31 cellular contexts compared by ENCODE assay signal in genomic region chr1:99627615-99628014, GRCh38. TPM values are rescaled to one million over a fixed set of nuclear protein-coding genes. Genes with fewer than 3 reads are reported as not detected.
"Had no signal": no experiment of that assay in that cellular context is flagged by ENCODE, and none has a peak within 500 bp of the region (broad histone marks: within the 10 kb centered on the region; RNA-seq: fewer than 3 reads in every experiment).

No MANE protein-coding gene starts in this region.

- H3K4me2 ChIP-seq: SK-N-SH had no signal

- H3K9me3 ChIP-seq: ascending aorta, MG63, Peyer's patch, SJSA1, SK-N-SH had no signal

- H3K4me3 ChIP-seq: ascending aorta, cardiac muscle cell, MG63, Peyer's patch, SJSA1 had no signal

- FAIRE-seq: TTC549 had no signal

- H3K27me3 ChIP-seq: ascending aorta, cardiac muscle cell, MG63, Peyer's patch, SJSA1 had no signal

- DNase-seq: activated CD4-positive, alpha-beta T cell treated with anti-CD3 and anti-CD28 coated beads for 36 hours; activated CD4-positive, alpha-beta T cell treated with anti-CD3 and anti-CD28 coated beads, Interleukin-2, amount 10 ng/mL, durations not matched to agents 7 days and 5 days; activated CD4-positive, alpha-beta T cell treated with anti-CD3 and anti-CD28 coated beads, Interleukin-2, amount 50 U/mL, for 48 hours; activated CD8-positive, alpha-beta T cell treated with anti-CD3 and anti-CD28 coated beads, Interleukin-2, amount 10 ng/mL, durations not matched to agents 7 days and 5 days; activated gamma-delta T cell; activated naive CD4-positive, alpha-beta T cell treated with Interleukin-2 at 50 U/mL for 16 hours; activated naive CD8-positive, alpha-beta T cell treated with anti-CD3 and anti-CD28 coated beads, Interleukin-2, amount 10 ng/mL, durations not matched to agents 7 days and 5 days; activated T-cell treated with anti-CD3 and anti-CD28 coated beads, Interleukin-2, amount 50 U/mL, for 24 hours; Kasumi-1; KG1; MG63; NCI-H1048; NCI-H1105 treated with DMSO at 0.1 percent for 48 hours; NCI-H1436; NCI-H1694 treated with DMSO at 0.1 percent for 48 hours; NCI-H2029; NCI-H345; NCI-H510A; NK-92 treated with Interleukin-12 subunit alpha and Interleukin-12 subunit beta, amount 100 ng/mL, for 24 hours; PC-3; Peyer's patch; RPMI8226; SHP77 treated with DMSO at 0.1 percent for 48 hours; SK-N-SH had no signal

- H3K9ac ChIP-seq: SK-N-SH had no signal

- H3K36me3 ChIP-seq: ascending aorta, cardiac muscle cell, MG63, Peyer's patch, SJSA1 had no signal

- H3K27ac ChIP-seq: ascending aorta, cardiac muscle cell, Peyer's patch, SJSA1 had no signal

- ATAC-seq: activated CD4-positive, alpha-beta T cell treated with anti-CD3 and anti-CD28 coated beads for 36 hours; activated CD4-positive, CD25-positive, alpha-beta regulatory T cell treated with anti-CD3 and anti-CD28 coated beads, Interleukin-2, amount 50 U/mL, for 24 hours; activated CD8-positive, alpha-beta T cell treated with anti-CD3 and anti-CD28 coated beads, Interleukin-2, amount 10 ng/mL, durations not matched to agents 7 days and 5 days; PC-3; WTC11 had no signal

- H3K4me1 ChIP-seq: ascending aorta, Peyer's patch, SJSA1 had no signal

RNA-seq across cellular contexts. Expression of gene PALMD, which starts 18.3 kb away (rescaled TPM):
- total RNA-seq: activated CD4-positive, alpha-beta T cell treated with anti-CD3 and anti-CD28 coated beads for 36 hours; activated CD4-positive, alpha-beta T cell treated with anti-CD3 and anti-CD28 coated beads, Interleukin-2, amount 10 ng/mL, durations not matched to agents 7 days and 5 days; activated CD8-positive, alpha-beta T cell treated with anti-CD3 and anti-CD28 coated beads, Interleukin-2, amount 10 ng/mL, durations not matched to agents 7 days and 5 days; activated naive CD8-positive, alpha-beta T cell treated with anti-CD3 and anti-CD28 coated beads, Interleukin-2, amount 10 ng/mL, durations not matched to agents 7 days and 5 days; activated T-helper 2 cell treated with anti-CD3 and anti-CD28 coated beads, Interferon-gamma antibody, Interleukin-2, Interleukin-4, amounts not matched to agents 10 μg/mL and 5 μg/mL and 100 μg/mL, durations not matched to agents 14 hours and 24 hours and 36 hours had no signal
